ENCODE assay signal across 26 cellular contexts in genomic region chr14:91786188-91786587, GRCh38. TPM values are rescaled to one million over a fixed set of nuclear protein-coding genes. Genes with fewer than 3 reads are reported as not detected.
"Had no signal": no experiment of that assay in that cellular context is flagged by ENCODE, and none has a peak within 500 bp of the region (broad histone marks: within the 10 kb centered on the region; RNA-seq: fewer than 3 reads in every experiment).

No MANE protein-coding gene starts in this region.

- ATAC-seq: esophagus mucosa; gastrocnemius medialis; stimulated activated naive B cell treated with anti-CD40 and anti-IgM and Interleukin-4, amounts not matched to agents 10 μg/mL and 1 μg/mL and 100 μg/mL, for 72 hours; stimulated activated naive CD8-positive, alpha-beta T cell treated with anti-CD3 and anti-CD28 coated beads, Interleukin-15, amount 100 ng/mL, for 72 hours; upper lobe of right lung had no signal

- H3K27me3 ChIP-seq: colonic mucosa, gastrocnemius medialis, neural progenitor cell, spleen, suprapubic skin, transverse colon, upper lobe of right lung, uterus had no signal

- H3K9me3 Mint-ChIP-seq: dendritic cell treated with granulocyte-macrophage colony-stimulating factor and Interleukin-4, amounts not matched to agents 40 ng/mL and 50 ng/mL, for 4 days; endodermal cell; memory B cell; nephron; neural progenitor cell; stimulated activated naive B cell treated with anti-CD40 and anti-IgM and Interleukin-4, amounts not matched to agents 10 μg/mL and 1 μg/mL and 100 μg/mL, for 72 hours; stimulated activated naive CD8-positive, alpha-beta T cell treated with anti-CD3 and anti-CD28 coated beads, Interleukin-15, amount 100 ng/mL, for 72 hours had no signal

- H3K4me3 Mint-ChIP-seq: dendritic cell treated with granulocyte-macrophage colony-stimulating factor and Interleukin-4, amounts not matched to agents 40 ng/mL and 50 ng/mL, for 4 days; endodermal cell; memory B cell; nephron; neural progenitor cell; stimulated activated naive B cell treated with anti-CD40 and anti-IgM and Interleukin-4, amounts not matched to agents 10 μg/mL and 1 μg/mL and 100 μg/mL, for 72 hours; stimulated activated naive CD8-positive, alpha-beta T cell treated with anti-CD3 and anti-CD28 coated beads, Interleukin-15, amount 100 ng/mL, for 72 hours had no signal

- H3K9me3 ChIP-seq: colonic mucosa, gastrocnemius medialis, spleen, suprapubic skin, transverse colon, upper lobe of right lung, uterus had no signal

- H3K27ac Mint-ChIP-seq: dendritic cell treated with granulocyte-macrophage colony-stimulating factor and Interleukin-4, amounts not matched to agents 40 ng/mL and 50 ng/mL, for 4 days; endodermal cell; memory B cell; nephron; neural progenitor cell; progenitor cell of endocrine pancreas; stimulated activated naive B cell treated with anti-CD40 and anti-IgM and Interleukin-4, amounts not matched to agents 10 μg/mL and 1 μg/mL and 100 μg/mL, for 72 hours had no signal

- H3K36me3 ChIP-seq: colonic mucosa, gastrocnemius medialis, neural progenitor cell, suprapubic skin, uterus had no signal

- H3K36me3 Mint-ChIP-seq: neural progenitor cell had no signal

- H3K4me3 ChIP-seq: colonic mucosa, gastrocnemius medialis, lung, neural progenitor cell, skin epidermis, spleen, suprapubic skin, transverse colon, upper lobe of right lung, uterus had no signal

- H3K4me1 Mint-ChIP-seq: endodermal cell; memory B cell; nephron; neural progenitor cell; stimulated activated naive B cell treated with anti-CD40 and anti-IgM and Interleukin-4, amounts not matched to agents 10 μg/mL and 1 μg/mL and 100 μg/mL, for 72 hours; stimulated activated naive CD8-positive, alpha-beta T cell treated with anti-CD3 and anti-CD28 coated beads, Interleukin-15, amount 100 ng/mL, for 72 hours had no signal

- DNase-seq: colonic mucosa; effector CD8-positive, alpha-beta T cell; endodermal cell; foreskin fibroblast; gastrocnemius medialis; head of caudate nucleus; spleen; stimulated activated CD4-positive, alpha-beta T cell treated with anti-CD3 and anti-CD28 coated beads, Interleukin-4, amount 100 ng/mL, for 4 hours; stimulated activated naive B cell treated with anti-CD40 and anti-IgM and Interleukin-4, amounts not matched to agents 10 μg/mL and 1 μg/mL and 100 μg/mL, for 72 hours; stimulated activated naive CD8-positive, alpha-beta T cell treated with anti-CD3 and anti-CD28 coated beads, Interleukin-15, amount 100 ng/mL, for 72 hours; transverse colon; upper lobe of right lung; uterus had no signal

- H3K4me1 ChIP-seq: colonic mucosa, gastrocnemius medialis, neural progenitor cell, parathyroid adenoma, spleen, transverse colon, upper lobe of right lung had no signal

- H3K27ac ChIP-seq: colonic mucosa, epithelial cell of prostate, gastrocnemius medialis, neural progenitor cell, parathyroid adenoma, skin epidermis, spleen, suprapubic skin, transverse colon, upper lobe of right lung had no signal

- H3K27me3 Mint-ChIP-seq: progenitor cell of endocrine pancreas; stimulated activated naive B cell treated with anti-CD40 and anti-IgM and Interleukin-4, amounts not matched to agents 10 μg/mL and 1 μg/mL and 100 μg/mL, for 72 hours; stimulated activated naive CD8-positive, alpha-beta T cell treated with anti-CD3 and anti-CD28 coated beads, Interleukin-15, amount 100 ng/mL, for 72 hours had no signal

RNA-seq across cellular contexts. Expression of gene CATSPERB, which starts 54.3 kb away (rescaled TPM):
- total RNA-seq: glomerular endothelial cell, osteoblast had no signal
